Comparison of ENCODE assay signal across 14 cellular contexts in the genomic region with DNA sequence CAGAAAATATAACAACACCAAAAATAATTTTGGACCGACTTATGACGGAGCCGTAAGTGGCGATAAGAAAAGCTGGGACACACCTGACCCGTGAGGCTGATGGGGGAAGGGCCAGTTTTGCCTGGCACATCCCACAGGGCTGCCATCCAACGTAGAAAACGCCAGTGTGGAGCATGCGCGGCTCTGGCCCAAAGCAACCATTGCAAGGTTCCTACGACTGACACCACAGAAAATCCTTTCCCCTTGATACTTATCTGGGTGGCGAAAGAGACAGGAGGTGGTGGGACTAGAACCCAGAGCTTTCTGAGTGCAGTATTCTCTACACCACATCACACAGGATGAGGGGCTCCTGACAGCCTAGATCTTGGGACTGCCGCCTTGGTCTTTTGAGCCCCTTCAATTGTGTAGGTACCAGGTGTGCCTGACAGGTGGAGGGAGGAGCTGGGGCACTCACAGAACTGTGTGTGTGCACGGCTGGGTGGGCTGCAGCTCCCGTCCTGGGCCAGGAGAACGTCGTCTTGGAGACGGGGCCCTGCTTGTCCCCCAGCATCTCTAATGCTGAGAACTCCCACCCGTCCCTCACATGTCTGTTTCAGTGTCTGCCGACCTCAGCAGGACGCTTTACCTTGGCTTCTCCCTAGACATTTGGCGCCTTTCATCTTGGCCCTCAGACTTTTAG. TPM values are rescaled to one million over a fixed set of nuclear protein-coding genes. Genes with fewer than 3 reads are reported as not detected.
A peak's percentile ranks its signal among the peaks of the same experiment; 100 is the strongest.
DNase-seq lines count a peak whose midpoint lies in the region; ATAC-seq and TF ChIP-seq lines count a peak whose summit lies in the region.
"Had no signal": no experiment of that assay in that cellular context is flagged by ENCODE, and none has a peak within 500 bp of the region (broad histone marks: within the 10 kb centered on the region; RNA-seq: fewer than 3 reads in every experiment).

No MANE protein-coding gene starts in this region.

- CTCF ChIA-PET in CD4-positive, alpha-beta T cell (lab: Charles Lee), result no interaction called here

- peaks cover 42 to 63% of the 10 kb centered on the region in 2 donors for H3K4me1 ChIP-seq in mucosa of rectum (ENCODE audit: control insufficient read depth in 2 of 2, insufficient read depth in 2 of 2, low read length in 2 of 2)
- H3K4me1 ChIP-seq in testis, result peaks cover 21% of the 10 kb centered on the region

- peaks cover 9% of the 10 kb centered on the region for H3K4me1 Mint-ChIP-seq in CD4-positive, alpha-beta T cell (ENCODE audit: low read depth)

- H3K9me3 Mint-ChIP-seq in CD4-positive, alpha-beta T cell, result no peaks in the 10 kb centered on the region
- H3K9me3 Mint-ChIP-seq: activated naive CD4-positive, alpha-beta T cell treated with anti-CD3 and anti-CD28 coated beads for 36 hours; CD8-positive, alpha-beta memory T cell; stimulated activated effector memory CD8-positive, alpha-beta T cell treated with anti-CD3 and anti-CD28 coated beads, Interleukin-12 subunit alpha, Interleukin-12 subunit beta, amount 100 ng/mL, for 72 hours had no signal

- no peak for TF ChIP-seq POLR2A in testis (IDR thresholded peaks at IDR 0.05)
- no peak for TF ChIP-seq POLR2A in GM18505 (IDR thresholded peaks at IDR 0.05; ENCODE audit: borderline replicate concordance, extremely low read depth, insufficient read depth, insufficient read length)

- no peak overlapping the region for H3K27ac Mint-ChIP-seq in CD4-positive, alpha-beta T cell
- H3K27ac Mint-ChIP-seq: activated naive CD4-positive, alpha-beta T cell treated with anti-CD3 and anti-CD28 coated beads for 36 hours; stimulated activated effector memory CD8-positive, alpha-beta T cell treated with anti-CD3 and anti-CD28 coated beads, Interleukin-12 subunit alpha, Interleukin-12 subunit beta, amount 100 ng/mL, for 72 hours had no signal

- intact Hi-C loops in dorsolateral prefrontal cortex (cut with DNase I), result loop anchor here (5.0 to 10.0 kb wide), 4 partner anchors 99 to 299 kb away; no protein-coding TSS in a partner anchor
- intact Hi-C loops in testis (cut with DNase I; ENCODE audit: low total_unique reads), result loop anchor here (5.0 to 10.0 kb wide), 2 partner anchors 139 to 301 kb away; no protein-coding TSS in a partner anchor
- intact Hi-C loops in CD4-positive, alpha-beta T cell (cut with DNase I, micrococcal nuclease), result loop anchor here in 1 of 2 experiments (5.0 kb wide), 1 partner anchor 101 kb away; no protein-coding TSS in a partner anchor

- no peak for TF ChIP-seq CTCF in LNCaP clone FGC (IDR thresholded peaks at IDR 0.05; ENCODE audit: control insufficient read depth, extremely low read depth, insufficient read depth)
- TF ChIP-seq CTCF in dorsolateral prefrontal cortex (IDR thresholded peaks at IDR 0.05 in 54 of 56, conservative IDR thresholded peaks at IDR 0.05 in 2 of 56; ENCODE audit: low read depth in 1 of 56, partially characterized antibody in 56 of 56), result peak in 1 of 56 donors; percentile 21
- no peak for TF ChIP-seq CTCF in testis (IDR thresholded peaks at IDR 0.05)
- no peak for TF ChIP-seq CTCF in CD4-positive, alpha-beta T cell (IDR thresholded peaks at IDR 0.05)

- POLR2A ChIA-PET in CD4-positive, alpha-beta T cell (lab: Charles Lee), result no interaction called here

- H3K27me3 Mint-ChIP-seq in CD4-positive, alpha-beta T cell, result no peaks in the 10 kb centered on the region
- H3K27me3 Mint-ChIP-seq: CD8-positive, alpha-beta memory T cell had no signal

- H3K9ac ChIP-seq in mucosa of rectum (ENCODE audit: low read depth in 1 of 2, low read length in 2 of 2), result peak overlapping the region; percentile 65 to 73

- ATAC-seq in GM18505 (IDR thresholded peaks at IDR 0.05; ENCODE audit: unreplicated experiment), result no peak
- ATAC-seq in CD4-positive, alpha-beta T cell (ENCODE audit: poor library complexity), result no peak
- ATAC-seq: stimulated activated effector memory CD8-positive, alpha-beta T cell treated with anti-CD3 and anti-CD28 coated beads, Interleukin-12 subunit alpha, Interleukin-12 subunit beta, amount 100 ng/mL, for 72 hours had no signal

- H3K36me3 ChIP-seq in mucosa of rectum (ENCODE audit: control insufficient read depth in 2 of 2, insufficient read depth in 2 of 2, low read length in 2 of 2), result peaks cover 0 to 6% of the 10 kb centered on the region in 2 donors
- H3K36me3 ChIP-seq in testis (ENCODE audit: low read depth, missing control alignments), result no peaks in the 10 kb centered on the region

- H3K4me3 ChIP-seq in LNCaP clone FGC (ENCODE audit: low read depth, low read length), result peak overlapping the region; percentile 59
- H3K4me3 ChIP-seq in dorsolateral prefrontal cortex, result peak overlapping the region in 55 of 59 donors; percentile 1 to 67 (median 43)
- H3K4me3 ChIP-seq in mucosa of rectum (ENCODE audit: low read length in 2 of 2), result peak overlapping the region; percentile 56 to 70
- H3K4me3 ChIP-seq in testis, result no peak overlapping the region
- H3K4me3 ChIP-seq: MG63 had no signal

- no peak overlapping the region for H3K4me3 Mint-ChIP-seq in CD4-positive, alpha-beta T cell
- H3K4me3 Mint-ChIP-seq: activated naive CD4-positive, alpha-beta T cell treated with anti-CD3 and anti-CD28 coated beads for 36 hours; CD8-positive, alpha-beta memory T cell; stimulated activated effector memory CD8-positive, alpha-beta T cell treated with anti-CD3 and anti-CD28 coated beads, Interleukin-12 subunit alpha, Interleukin-12 subunit beta, amount 100 ng/mL, for 72 hours had no signal

- DNase-seq in LNCaP clone FGC (ENCODE audit: low read depth) (peak; percentile 82), dorsolateral prefrontal cortex (peak in 7 of 10 donors; percentile 52 to 80 (median 65)), testis (peak; percentile 72), HPDE6-E6E7 (ENCODE audit: extremely low spot score) (no peak)
- DNase-seq in activated CD4-positive, CD25-positive, alpha-beta regulatory T cell (lab: John Stamatoyannopoulos, UW), result no peak
- DNase-seq in CD4-positive, alpha-beta T cell, result no peak
- DNase-seq: activated CD4-positive, alpha-beta T cell treated with anti-CD3 and anti-CD28 coated beads, Interleukin-2, amount 50 U/mL, for 48 hours; activated naive CD4-positive, alpha-beta T cell treated with anti-CD3 and anti-CD28 coated beads for 36 hours; CD8-positive, alpha-beta memory T cell; stimulated activated CD4-positive, alpha-beta T cell treated with anti-CD3 and anti-CD28 coated beads, Interleukin-1b, Interleukin-23, amount 100 ng/mL, for 48 hours had no signal

- WGBS in testis, 2 donors, result 70 to 82% methylated on average over 19 to 21 of the region's 21 CpGs

- no peaks in the 10 kb centered on the region for H3K27me3 ChIP-seq in dorsolateral prefrontal cortex
- peaks cover 0 to 1% of the 10 kb centered on the region in 2 donors for H3K27me3 ChIP-seq in mucosa of rectum (ENCODE audit: control insufficient read depth in 2 of 2, insufficient read depth in 2 of 2, low read length in 2 of 2)
- no peaks in the 10 kb centered on the region for H3K27me3 ChIP-seq in testis
- H3K27me3 ChIP-seq in CD4-positive, alpha-beta T cell (ENCODE audit: control insufficient read depth, insufficient read depth, low read length), result no peaks in the 10 kb centered on the region
- H3K27me3 ChIP-seq: MG63 had no signal

- H3K27ac ChIP-seq in dorsolateral prefrontal cortex (peak overlapping the region; percentile 62 to 100 (median 96)), mucosa of rectum (ENCODE audit: low read depth in 2 of 2, low read length in 2 of 2) (peak overlapping the region; percentile 93 to 94), testis (peak overlapping the region; percentile 36 to 58)
- H3K27ac ChIP-seq in CD4-positive, alpha-beta T cell (ENCODE audit: low read depth, low read length), result no peak overlapping the region

- peaks cover 23% of the 10 kb centered on the region for H3K36me3 Mint-ChIP-seq in CD4-positive, alpha-beta T cell (ENCODE audit: low read depth)

- H3K9me3 ChIP-seq in mucosa of rectum (ENCODE audit: control insufficient read depth in 2 of 2, low read length in 2 of 2) (no peaks in the 10 kb centered on the region), testis (no peaks in the 10 kb centered on the region)
- no peaks in the 10 kb centered on the region for H3K9me3 ChIP-seq in CD4-positive, alpha-beta T cell (ENCODE audit: control insufficient read depth, low read length)

RNA-seq across cellular contexts. Expression of gene CACNA2D4, which starts 17.4 kb away (rescaled TPM):
- total RNA-seq in dorsolateral prefrontal cortex (1 to 10 TPM in 103 of 120 experiments, under 1 TPM in 17; 0.33 to 5.7 (median 2.1) TPM), testis (10 to 100 TPM; 15.8 to 18.3 TPM)
- 10.8 TPM for polyA plus RNA-seq in testis (ENCODE audit: insufficient read depth, low read depth, low replicate concordance)
- 10 to 100 TPM; 10.5 to 11.3 TPM for total RNA-seq in CD4-positive, alpha-beta T cell

Comparison
In these comparisons a context has a peak if more than half of its experiments do, and no peak if none do; other contexts are left out.
1. DNase-seq: peak in LNCaP clone FGC (single experiment), dorsolateral prefrontal cortex (7 of 10) and testis (single experiment); none in activated CD4-positive, CD25-positive, alpha-beta regulatory T cell (0 of 4), HPDE6-E6E7 (single experiment) and CD4-positive, alpha-beta T cell (0 of 10).
2. H3K4me3 ChIP-seq: peak in LNCaP clone FGC (single experiment), dorsolateral prefrontal cortex (55 of 59) and mucosa of rectum (2 of 2); none in testis (0 of 2).